ENCODE assay signal across 9 cellular contexts in genomic region chr7:154744226-154744860, GRCh38.
DNase-seq lines count a peak whose midpoint lies in the region; ATAC-seq and TF ChIP-seq lines count a peak whose summit lies in the region.
"Had no signal": no experiment of that assay in that cellular context is flagged by ENCODE, and none has a peak within 500 bp of the region (broad histone marks: within the 10 kb centered on the region; RNA-seq: fewer than 3 reads in every experiment).

No MANE protein-coding gene starts in this region.

- TF ChIP-seq CTCF in 22Rv1 (IDR thresholded peaks at IDR 0.05) = peak; percentile 95
- peak; percentile 64 for TF ChIP-seq CTCF in GM10266 (IDR thresholded peaks at IDR 0.05; ENCODE audit: control insufficient read depth, insufficient read depth, low read depth, missing control alignments)
- TF ChIP-seq CTCF in WTC11 (IDR thresholded peaks at IDR 0.05) = peak; percentile 64
- TF ChIP-seq CTCF in hepatocyte (IDR thresholded peaks at IDR 0.05; ENCODE audit: poor library complexity) = peak; percentile 75

- H3K4me3 ChIP-seq in hepatocyte = no peak overlapping the region

- H4K20me1 ChIP-seq in hepatocyte (ENCODE audit: insufficient read depth, poor library complexity, severe bottlenecking) = no peaks in the 10 kb centered on the region

- no peaks in the 10 kb centered on the region for H3K9me2 ChIP-seq in hepatocyte (replicated peaks; ENCODE audit: insufficient read depth)

- H3K4me1 Mint-ChIP-seq in WTC11 = no peaks in the 10 kb centered on the region
- no peaks in the 10 kb centered on the region for H3K4me1 Mint-ChIP-seq in T-helper 2 cell treated with Interferon-gamma antibody and Interleukin-4, amounts not matched to agents 5 μg/mL and 100 μg/mL, for 36 hours (ENCODE audit: low read depth)

- H3K27me3 Mint-ChIP-seq in WTC11 (ENCODE audit: low read depth) = peaks cover 6% of the 10 kb centered on the region
- H3K27me3 Mint-ChIP-seq in T-helper 2 cell treated with Interferon-gamma antibody and Interleukin-4, amounts not matched to agents 5 μg/mL and 100 μg/mL, for 36 hours (ENCODE audit: low read depth) = no peaks in the 10 kb centered on the region
- H3K27me3 Mint-ChIP-seq: dendritic cell treated with granulocyte-macrophage colony-stimulating factor and Interleukin-4, amounts not matched to agents 40 ng/mL and 50 ng/mL, for 4 days had no signal

- H3K9me3 Mint-ChIP-seq in WTC11 = peaks cover 84% of the 10 kb centered on the region
- no peaks in the 10 kb centered on the region for H3K9me3 Mint-ChIP-seq in T-helper 2 cell treated with Interferon-gamma antibody and Interleukin-4, amounts not matched to agents 5 μg/mL and 100 μg/mL, for 36 hours
- H3K9me3 Mint-ChIP-seq: dendritic cell treated with granulocyte-macrophage colony-stimulating factor and Interleukin-4, amounts not matched to agents 40 ng/mL and 50 ng/mL, for 4 days had no signal

- H3K36me3 Mint-ChIP-seq in WTC11 = peaks cover 72% of the 10 kb centered on the region
- no peaks in the 10 kb centered on the region for H3K36me3 Mint-ChIP-seq in T-helper 2 cell treated with Interferon-gamma antibody and Interleukin-4, amounts not matched to agents 5 μg/mL and 100 μg/mL, for 36 hours (ENCODE audit: low read depth)

- no peak overlapping the region for H3K27ac Mint-ChIP-seq in WTC11
- H3K27ac Mint-ChIP-seq in T-helper 2 cell treated with Interferon-gamma antibody and Interleukin-4, amounts not matched to agents 5 μg/mL and 100 μg/mL, for 36 hours = no peak overlapping the region
- H3K27ac Mint-ChIP-seq: dendritic cell treated with granulocyte-macrophage colony-stimulating factor and Interleukin-4, amounts not matched to agents 40 ng/mL and 50 ng/mL, for 4 days had no signal

- H3K4me1 ChIP-seq in hepatocyte (ENCODE audit: insufficient read depth) = no peaks in the 10 kb centered on the region

- POLR2A ChIA-PET in WTC11 (lab: Charles Lee) = no interaction called here

- ATAC-seq in WTC11 = no peak

- no peak overlapping the region for H3K4me2 ChIP-seq in hepatocyte

- CTCF ChIA-PET in WTC11 (lab: Charles Lee) = no interaction called here

- no peaks in the 10 kb centered on the region for H3K27me3 ChIP-seq in hepatocyte

- H3K9me3 ChIP-seq in hepatocyte (ENCODE audit: low read depth) = no peaks in the 10 kb centered on the region

- in situ Hi-C loops in KBM-7 (cut with MboI; ENCODE audit: low pct_unique_long_range_greater_than_20kb, low sequenced_read_pairs) = no loop called here

- WGBS in hepatocyte (ENCODE audit: low lambda C conversion rate, missing lambda C conversion rate) = 29% methylated on average over 16 of the region's 16 CpGs

- no peak overlapping the region for H2AFZ ChIP-seq in hepatocyte

- no peaks in the 10 kb centered on the region for H3K36me3 ChIP-seq in hepatocyte (replicated peaks; ENCODE audit: insufficient read depth, low read depth)

- DNase-seq in GM10266 (ENCODE audit: extremely low spot score) = peak; percentile 63
- DNase-seq in KBM-7 = peak; percentile 28
- DNase-seq in WTC11 (ENCODE audit: low spot score) = peak; percentile 56
- peak; percentile 51 for DNase-seq in hepatocyte (ENCODE audit: low spot score)
- peak; percentile 4 for DNase-seq in stimulated activated CD8-positive, alpha-beta memory T cell treated with anti-CD3 and anti-CD28 coated beads, Interleukin-4, amount 100 ng/mL, for 24 hours (ENCODE audit: low read depth)
- DNase-seq in activated CD4-positive, CD25-positive, alpha-beta regulatory T cell (lab: John Stamatoyannopoulos, UW) = no peak
- no peak for DNase-seq in T-helper 2 cell treated with Interferon-gamma antibody and Interleukin-4, amounts not matched to agents 5 μg/mL and 100 μg/mL, for 36 hours (ENCODE audit: low spot score)

- H3K27ac ChIP-seq in 22Rv1 = no peak overlapping the region
- H3K27ac ChIP-seq in hepatocyte = no peak overlapping the region

- no peak overlapping the region for H3K4me3 Mint-ChIP-seq in WTC11
- H3K4me3 Mint-ChIP-seq in T-helper 2 cell treated with Interferon-gamma antibody and Interleukin-4, amounts not matched to agents 5 μg/mL and 100 μg/mL, for 36 hours = no peak overlapping the region
- H3K4me3 Mint-ChIP-seq: dendritic cell treated with granulocyte-macrophage colony-stimulating factor and Interleukin-4, amounts not matched to agents 40 ng/mL and 50 ng/mL, for 4 days had no signal

- no peaks in the 10 kb centered on the region for H3K79me2 ChIP-seq in hepatocyte

TF ChIP-seq in WTC11, 78 proteins besides CTCF, POLR2A, EP300 and RAD21:
- TF ChIP-seq FOXK1 (CRISPR knock-in tag; IDR thresholded peaks at IDR 0.05) = no peak
- TF ChIP-seq ZNF263 (CRISPR knock-in tag; IDR thresholded peaks at IDR 0.05; ENCODE audit: low read depth) = no peak
- TF ChIP-seq SP1 (CRISPR knock-in tag; conservative IDR thresholded peaks at IDR 0.05) = no peak
- TF ChIP-seq ELF4 (CRISPR knock-in tag; IDR thresholded peaks at IDR 0.05; ENCODE audit: low read depth) = no peak
TF ChIP-seq in WTC11: peak in this region for 0.

Comparison
In these comparisons a context has a peak if more than half of its experiments do, and no peak if none do; other contexts are left out.
1. DNase-seq: peak in GM10266 (single experiment), KBM-7 (single experiment), WTC11 (single experiment), hepatocyte (single experiment) and stimulated activated CD8-positive, alpha-beta memory T cell treated with anti-CD3 and anti-CD28 coated beads, Interleukin-4, amount 100 ng/mL, for 24 hours (single experiment); none in activated CD4-positive, CD25-positive, alpha-beta regulatory T cell (0 of 4) and T-helper 2 cell treated with Interferon-gamma antibody and Interleukin-4, amounts not matched to agents 5 μg/mL and 100 μg/mL, for 36 hours (single experiment).
2. Peak in every context shown above with its lines, with median percentiles within 50 percentile points of each other: CTCF ChIP-seq.